1 cellular context compared by ENCODE assay signal in the genomic region with DNA sequence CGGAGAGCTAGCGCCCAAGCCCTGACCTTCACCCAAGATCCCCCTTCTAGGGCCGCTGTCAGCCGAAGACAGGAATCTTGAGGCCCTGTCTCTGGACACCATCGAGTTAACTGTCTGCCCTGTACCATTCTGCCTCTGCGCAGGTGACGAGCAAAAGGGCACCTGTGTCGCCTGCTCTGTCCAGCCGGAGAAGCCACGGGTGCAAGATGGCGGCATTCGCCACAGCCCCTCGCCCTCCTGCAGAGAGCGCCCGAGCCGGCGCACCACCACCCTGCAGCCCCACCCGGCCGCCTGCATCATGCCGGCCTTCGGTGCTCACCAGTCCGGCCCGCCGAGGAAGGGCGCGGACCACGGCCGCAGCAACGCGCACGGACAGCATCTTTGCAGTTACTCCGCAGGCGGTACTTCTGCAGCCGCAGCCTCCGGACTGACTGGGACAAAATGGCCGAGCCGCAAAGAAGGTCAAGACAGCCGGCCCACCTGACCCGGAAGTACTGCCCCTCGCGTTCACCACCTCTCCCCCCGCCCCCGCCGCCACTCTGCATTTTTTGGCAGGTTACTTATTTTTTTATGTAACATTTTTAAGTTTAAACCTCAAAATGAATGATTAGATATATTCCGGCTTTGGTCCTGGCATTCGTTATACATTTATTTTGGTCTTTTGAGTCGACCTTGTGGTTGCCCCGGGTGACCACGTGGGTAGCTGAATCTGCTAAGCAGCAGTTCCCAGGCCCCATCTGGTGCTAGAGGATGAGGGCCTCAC.
TF ChIP-seq lines count a peak whose summit lies in the region.

TSS of gene ATP5F1A (minus strand) at position 444 of the 763 bp plus-strand sequence. CDS start at position 379, 65 bp downstream.

TF ChIP-seq in HepG2, 621 proteins besides CTCF, POLR2A, EP300 and RAD21 (continued from another document and continues in another):
- TF ChIP-seq ZNF609 (CRISPR knock-in tag; IDR thresholded peaks at IDR 0.05; ENCODE audit: borderline replicate concordance) (peak; percentile 38; the same call in 1 of the 2 replicates), XBP1 (CRISPR knock-in tag; IDR thresholded peaks at IDR 0.05) (no peak), ZNF839 (CRISPR knock-in tag; IDR thresholded peaks at IDR 0.05; ENCODE audit: borderline replicate concordance) (peak; percentile 100), MAX (IDR thresholded peaks at IDR 0.05) (peak; percentile 93), NFIC (IDR thresholded peaks at IDR 0.05; ENCODE audit: low read length) (no peak), NFKB2 (CRISPR knock-in tag; IDR thresholded peaks at IDR 0.05; ENCODE audit: borderline replicate concordance) (peak; percentile 85; the same call in 1 of the 2 replicates), JARID2 (CRISPR knock-in tag; IDR thresholded peaks at IDR 0.05; ENCODE audit: insufficient replicate concordance) (peak; percentile 48), GLI4 (CRISPR knock-in tag; IDR thresholded peaks at IDR 0.05; ENCODE audit: borderline replicate concordance) (no peak; the same call in 1 of the 2 replicates), ZNF670 (CRISPR knock-in tag; IDR thresholded peaks at IDR 0.05; ENCODE audit: borderline replicate concordance) (peak; percentile 95; the same call in 1 of the 2 replicates), ZNF547 (CRISPR knock-in tag; IDR thresholded peaks at IDR 0.05) (peak; percentile 87), CC2D1A (CRISPR knock-in tag; IDR thresholded peaks at IDR 0.05) (no peak), GMEB1 (CRISPR knock-in tag; IDR thresholded peaks at IDR 0.05; ENCODE audit: borderline replicate concordance) (peak; percentile 83), ZNF619 (CRISPR knock-in tag; IDR thresholded peaks at IDR 0.05) (peak; percentile 89), BRD4 (CRISPR knock-in tag; IDR thresholded peaks at IDR 0.05) (peak; percentile 91), YY1 (IDR thresholded peaks at IDR 0.05; ENCODE audit: insufficient read depth, insufficient replicate concordance, low read depth, low read length) (peak; percentile 96), ARNT2 (CRISPR knock-in tag; IDR thresholded peaks at IDR 0.05; ENCODE audit: low read depth) (peak; percentile 32), ZZZ3 (CRISPR knock-in tag; IDR thresholded peaks at IDR 0.05; ENCODE audit: borderline replicate concordance) (peak; percentile 29; the same call in 1 of the 2 replicates), PLSCR1 (CRISPR knock-in tag; IDR thresholded peaks at IDR 0.05; ENCODE audit: borderline replicate concordance) (no peak), HCFC1 (IDR thresholded peaks at IDR 0.05; ENCODE audit: low read depth, low read length) (peak; percentile 46; the same call in 1 of the 2 replicates), KDM5A (IDR thresholded peaks at IDR 0.05; ENCODE audit: borderline replicate concordance, low read length) (peak; percentile 87), ZNF577 (CRISPR knock-in tag; IDR thresholded peaks at IDR 0.05; ENCODE audit: borderline replicate concordance, low read depth) (no peak), RNF219 (CRISPR knock-in tag; IDR thresholded peaks at IDR 0.05) (no peak), KAT8 (CRISPR knock-in tag; IDR thresholded peaks at IDR 0.05) (peak; percentile 95), MLX (CRISPR knock-in tag; IDR thresholded peaks at IDR 0.05) (no peak), ZNF12 (CRISPR knock-in tag; IDR thresholded peaks at IDR 0.05) (no peak), ZNF350 (CRISPR knock-in tag; IDR thresholded peaks at IDR 0.05; ENCODE audit: borderline replicate concordance, low read depth) (peak; percentile 73), ELF1 (CRISPR knock-in tag; IDR thresholded peaks at IDR 0.05) (0 out of 2 replicates have a peak, but pooled peaks have one; percentile 9), MIER3 (CRISPR knock-in tag; IDR thresholded peaks at IDR 0.05; ENCODE audit: borderline replicate concordance) (no peak; the same call in 1 of the 2 replicates), SRY (CRISPR knock-in tag; IDR thresholded peaks at IDR 0.05) (peak; percentile 89), NR2F6 (IDR thresholded peaks at IDR 0.05) (no peak; the same call in 1 of the 2 replicates), NR2F6 (CRISPR knock-in tag; IDR thresholded peaks at IDR 0.05) (peak; percentile 7; the same call in 1 of the 2 replicates), MBD4 (IDR thresholded peaks at IDR 0.05; ENCODE audit: borderline replicate concordance, low read length) (no peak)
- TF ChIP-seq, protein P1, sequence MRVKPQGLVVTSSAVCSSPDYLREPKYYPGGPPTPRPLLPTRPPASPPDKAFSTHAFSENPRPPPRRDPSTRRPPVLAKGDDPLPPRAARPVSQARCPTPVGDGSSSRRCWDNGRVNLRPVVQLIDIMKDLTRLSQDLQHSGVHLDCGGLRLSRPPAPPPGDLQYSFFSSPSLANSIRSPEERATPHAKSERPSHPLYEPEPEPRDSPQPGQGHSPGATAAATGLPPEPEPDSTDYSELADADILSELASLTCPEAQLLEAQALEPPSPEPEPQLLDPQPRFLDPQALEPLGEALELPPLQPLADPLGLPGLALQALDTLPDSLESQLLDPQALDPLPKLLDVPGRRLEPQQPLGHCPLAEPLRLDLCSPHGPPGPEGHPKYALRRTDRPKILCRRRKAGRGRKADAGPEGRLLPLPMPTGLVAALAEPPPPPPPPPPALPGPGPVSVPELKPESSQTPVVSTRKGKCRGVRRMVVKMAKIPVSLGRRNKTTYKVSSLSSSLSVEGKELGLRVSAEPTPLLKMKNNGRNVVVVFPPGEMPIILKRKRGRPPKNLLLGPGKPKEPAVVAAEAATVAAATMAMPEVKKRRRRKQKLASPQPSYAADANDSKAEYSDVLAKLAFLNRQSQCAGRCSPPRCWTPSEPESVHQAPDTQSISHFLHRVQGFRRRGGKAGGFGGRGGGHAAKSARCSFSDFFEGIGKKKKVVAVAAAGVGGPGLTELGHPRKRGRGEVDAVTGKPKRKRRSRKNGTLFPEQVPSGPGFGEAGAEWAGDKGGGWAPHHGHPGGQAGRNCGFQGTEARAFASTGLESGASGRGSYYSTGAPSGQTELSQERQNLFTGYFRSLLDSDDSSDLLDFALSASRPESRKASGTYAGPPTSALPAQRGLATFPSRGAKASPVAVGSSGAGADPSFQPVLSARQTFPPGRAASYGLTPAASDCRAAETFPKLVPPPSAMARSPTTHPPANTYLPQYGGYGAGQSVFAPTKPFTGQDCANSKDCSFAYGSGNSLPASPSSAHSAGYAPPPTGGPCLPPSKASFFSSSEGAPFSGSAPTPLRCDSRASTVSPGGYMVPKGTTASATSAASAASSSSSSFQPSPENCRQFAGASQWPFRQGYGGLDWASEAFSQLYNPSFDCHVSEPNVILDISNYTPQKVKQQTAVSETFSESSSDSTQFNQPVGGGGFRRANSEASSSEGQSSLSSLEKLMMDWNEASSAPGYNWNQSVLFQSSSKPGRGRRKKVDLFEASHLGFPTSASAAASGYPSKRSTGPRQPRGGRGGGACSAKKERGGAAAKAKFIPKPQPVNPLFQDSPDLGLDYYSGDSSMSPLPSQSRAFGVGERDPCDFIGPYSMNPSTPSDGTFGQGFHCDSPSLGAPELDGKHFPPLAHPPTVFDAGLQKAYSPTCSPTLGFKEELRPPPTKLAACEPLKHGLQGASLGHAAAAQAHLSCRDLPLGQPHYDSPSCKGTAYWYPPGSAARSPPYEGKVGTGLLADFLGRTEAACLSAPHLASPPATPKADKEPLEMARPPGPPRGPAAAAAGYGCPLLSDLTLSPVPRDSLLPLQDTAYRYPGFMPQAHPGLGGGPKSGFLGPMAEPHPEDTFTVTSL (CRISPR knock-in tag; IDR thresholded peaks at IDR 0.05; ENCODE audit: borderline replicate concordance) = 0 out of 2 replicates have a peak, but pooled peaks have one; percentile 12
- TF ChIP-seq, protein P2, sequence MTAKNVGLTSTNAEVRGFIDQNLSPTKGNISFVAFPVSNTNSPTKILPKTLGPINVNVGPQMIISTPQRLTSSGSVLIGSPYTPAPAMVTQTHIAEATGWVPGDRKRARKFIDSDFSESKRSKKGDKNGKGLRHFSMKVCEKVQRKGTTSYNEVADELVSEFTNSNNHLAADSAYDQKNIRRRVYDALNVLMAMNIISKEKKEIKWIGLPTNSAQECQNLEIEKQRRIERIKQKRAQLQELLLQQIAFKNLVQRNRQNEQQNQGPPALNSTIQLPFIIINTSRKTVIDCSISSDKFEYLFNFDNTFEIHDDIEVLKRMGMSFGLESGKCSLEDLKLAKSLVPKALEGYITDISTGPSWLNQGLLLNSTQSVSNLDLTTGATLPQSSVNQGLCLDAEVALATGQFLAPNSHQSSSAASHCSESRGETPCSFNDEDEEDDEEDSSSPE (CRISPR knock-in tag; IDR thresholded peaks at IDR 0.05) = 0 out of 2 replicates have a peak, but pooled peaks have one; percentile 30
